In genomic region chr12:1099158-1099557, GRCh38 we compare ENCODE assay signal across 17 cellular contexts.
DNase-seq lines count a peak whose midpoint lies in the region; ATAC-seq and TF ChIP-seq lines count a peak whose summit lies in the region.
"Had no signal": no experiment of that assay in that cellular context is flagged by ENCODE, and none has a peak within 500 bp of the region (broad histone marks: within the 10 kb centered on the region; RNA-seq: fewer than 3 reads in every experiment).

No MANE protein-coding gene starts in this region.

- no peak overlapping the region for H3K4me3 Mint-ChIP-seq in endothelial cell (ENCODE audit: unreplicated experiment)
- H3K4me3 Mint-ChIP-seq: naive thymus-derived CD4-positive, alpha-beta T cell had no signal

- no peaks in the 10 kb centered on the region for H3K9me3 Mint-ChIP-seq in activated naive CD4-positive, alpha-beta T cell treated with anti-CD3 and anti-CD28 coated beads, Interleukin-2, amount 50 U/mL, for 72 hours
- H3K9me3 Mint-ChIP-seq in endothelial cell (ENCODE audit: unreplicated experiment): no peaks in the 10 kb centered on the region
- H3K9me3 Mint-ChIP-seq: naive thymus-derived CD4-positive, alpha-beta T cell had no signal

- H3K36me3 ChIP-seq in HEK293 (ENCODE audit: control insufficient read depth in 2 of 2, insufficient read depth in 1 of 2, low read length in 2 of 2): no peaks in the 10 kb centered on the region; a peak in 1 of 3 replicates
- H3K36me3 ChIP-seq: SJSA1, tibial nerve had no signal

- POLR2A ChIA-PET in HEK293 (lab: Yijun Ruan, JAX): no interaction called here

- H3K27ac ChIP-seq in HEK293 (ENCODE audit: extremely low read depth, low read depth, low read length): no peak overlapping the region
- H3K27ac ChIP-seq: skin epidermis, tibial nerve had no signal

- H3K36me3 Mint-ChIP-seq in activated naive CD4-positive, alpha-beta T cell treated with anti-CD3 and anti-CD28 coated beads, Interleukin-2, amount 50 U/mL, for 72 hours: no peaks in the 10 kb centered on the region
- H3K36me3 Mint-ChIP-seq in endothelial cell (ENCODE audit: low read depth, unreplicated experiment): no peaks in the 10 kb centered on the region

- peaks cover 11% of the 10 kb centered on the region for H3K4me1 Mint-ChIP-seq in endothelial cell (ENCODE audit: unreplicated experiment)

- CTCF ChIA-PET in HEK293 (lab: Yijun Ruan, JAX): no interaction called here

- ATAC-seq in activated naive CD4-positive, alpha-beta T cell treated with anti-CD3 and anti-CD28 coated beads, Interleukin-2, amount 50 U/mL, for 72 hours: peak; percentile 93
- no peak for ATAC-seq in HG03469 (IDR thresholded peaks at IDR 0.05; ENCODE audit: unreplicated experiment)
- ATAC-seq: naive thymus-derived CD4-positive, alpha-beta T cell had no signal

- no peaks in the 10 kb centered on the region for H3K9me3 ChIP-seq in HEK293 (ENCODE audit: control insufficient read depth, insufficient read depth, low read depth, low read length)
- H3K9me3 ChIP-seq: SJSA1, tibial nerve had no signal

- TF ChIP-seq CTCF in HEK293 (tag by site-specific recombination; IDR thresholded peaks at IDR 0.05): no peak
- no peak for TF ChIP-seq CTCF in endothelial cell (IDR thresholded peaks at IDR 0.05; ENCODE audit: unreplicated experiment)

- 0 out of 2 replicates have a peak, but pooled peaks cover 4% of the 10 kb centered on the region for H3K4me1 ChIP-seq in HEK293 (ENCODE audit: control insufficient read depth, insufficient read depth, low read length)

- no peaks in the 10 kb centered on the region for H3K27me3 Mint-ChIP-seq in endothelial cell (ENCODE audit: unreplicated experiment)
- H3K27me3 Mint-ChIP-seq: naive thymus-derived CD4-positive, alpha-beta T cell had no signal

- H3K4me3 ChIP-seq in HEK293 (ENCODE audit: low read depth, low read length): no peak overlapping the region
- H3K4me3 ChIP-seq: lung, SJSA1, skin epidermis, tibial nerve had no signal

- DNase-seq in stimulated activated CD4-positive, alpha-beta T cell treated with anti-CD3 and anti-CD28 coated beads, Interleukin-15, amount 100 ng/mL, for 24 hours: peak; percentile 52
- DNase-seq in stimulated activated CD4-positive, alpha-beta T cell treated with anti-CD3 and anti-CD28 coated beads, Interleukin-12 subunit alpha, Interleukin-12 subunit beta, amount 100 ng/mL, for 4 hours: no peak
- DNase-seq in activated naive CD4-positive, alpha-beta T cell treated with anti-CD3 and anti-CD28 coated beads, Interleukin-2, amount 50 U/mL, for 72 hours (ENCODE audit: low spot score in 2 of 2): peak in 1 of 2 donors; percentile 45
- no peak for DNase-seq in endothelial cell (ENCODE audit: low spot score)
- DNase-seq in NK-92 treated with Interleukin-12 subunit alpha and Interleukin-12 subunit beta, amount 100 ng/mL, for 24 hours (lab: John Stamatoyannopoulos, UW): no peak
- DNase-seq in OCI-M2 (lab: John Stamatoyannopoulos, UW; ENCODE audit: unreplicated experiment): no peak
- DNase-seq: activated CD8-positive, alpha-beta memory T cell treated with anti-CD3 and anti-CD28 coated beads, Interleukin-2, amount 50 U/mL, for 4 hours; amygdala; GF-D8; naive thymus-derived CD4-positive, alpha-beta T cell; NCI-H1694 had no signal

- peak overlapping the region; percentile 10 to 76 for H3K27ac Mint-ChIP-seq in activated naive CD4-positive, alpha-beta T cell treated with anti-CD3 and anti-CD28 coated beads, Interleukin-2, amount 50 U/mL, for 72 hours
- no peak overlapping the region for H3K27ac Mint-ChIP-seq in endothelial cell (ENCODE audit: unreplicated experiment)

TF ChIP-seq in HEK293, 187 proteins besides CTCF, POLR2A, EP300 and RAD21:
- no peak for TF ChIP-seq ZNF664 (tag by site-specific recombination; IDR thresholded peaks at IDR 0.05)
- 0 out of 2 replicates have a peak, but pooled peaks have one; percentile 3 for TF ChIP-seq PRDM1 (tag by site-specific recombination; IDR thresholded peaks at IDR 0.05)
- TF ChIP-seq ZNF514 (tag by site-specific recombination; IDR thresholded peaks at IDR 0.05): no peak
